In the genomic region with DNA sequence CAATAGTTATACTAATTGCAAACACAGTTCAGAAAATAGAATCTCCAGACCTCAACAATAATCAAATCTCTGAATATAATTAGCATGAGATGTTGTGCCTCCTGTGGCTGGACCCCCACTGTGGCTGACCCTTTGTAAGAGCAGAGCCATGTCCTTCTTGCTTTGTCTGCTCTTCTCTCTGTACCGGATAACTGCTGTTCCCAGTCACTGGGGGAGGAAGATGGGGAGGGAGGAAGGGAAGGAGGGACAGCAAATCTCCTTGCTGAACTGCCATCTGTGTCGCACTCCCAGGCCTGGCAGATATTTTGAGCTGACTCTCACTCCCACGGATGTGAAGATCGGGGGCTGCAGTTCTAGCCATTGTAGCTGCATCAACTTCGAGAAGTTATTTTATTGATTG, we compare ENCODE assay signal across 28 cellular contexts.
"Had no signal": no experiment of that assay in that cellular context is flagged by ENCODE, and none has a peak within 500 bp of the region (broad histone marks: within the 10 kb centered on the region; RNA-seq: fewer than 3 reads in every experiment).

No MANE protein-coding gene starts in this region.

- H3K36me3 Mint-ChIP-seq: activated naive CD4-positive, alpha-beta T cell treated with anti-CD3 and anti-CD28 coated beads, Interleukin-2, amount 50 U/mL, for 24 hours; T-cell had no signal

- H3K4me1 ChIP-seq: body of pancreas, SJSA1 had no signal

- H3K9me3 ChIP-seq: body of pancreas, MG63, SJSA1 had no signal

- H3K4me3 ChIP-seq: body of pancreas, MG63, SJSA1 had no signal

- H3K9me3 Mint-ChIP-seq: activated CD8-positive, alpha-beta T cell treated with anti-CD3 and anti-CD28 coated beads for 36 hours; activated naive CD4-positive, alpha-beta T cell treated with anti-CD3 and anti-CD28 coated beads, Interleukin-2, amount 50 U/mL, for 24 hours; T-cell had no signal

- H3K27ac Mint-ChIP-seq: activated CD8-positive, alpha-beta T cell treated with anti-CD3 and anti-CD28 coated beads for 36 hours; activated naive CD4-positive, alpha-beta T cell treated with anti-CD3 and anti-CD28 coated beads, Interleukin-2, amount 50 U/mL, for 24 hours; T-cell had no signal

- H3K4me3 Mint-ChIP-seq: activated CD8-positive, alpha-beta T cell treated with anti-CD3 and anti-CD28 coated beads for 36 hours; activated naive CD4-positive, alpha-beta T cell treated with anti-CD3 and anti-CD28 coated beads, Interleukin-2, amount 50 U/mL, for 24 hours; T-cell had no signal

- H3K4me1 Mint-ChIP-seq: activated naive CD4-positive, alpha-beta T cell treated with anti-CD3 and anti-CD28 coated beads, Interleukin-2, amount 50 U/mL, for 24 hours; T-cell had no signal

- H3K36me3 ChIP-seq: MG63, SJSA1 had no signal

- DNase-seq: activated CD4-positive, alpha-beta T cell treated with anti-CD3 and anti-CD28 coated beads for 4 hours; activated CD8-positive, alpha-beta memory T cell treated with anti-CD3 and anti-CD28 coated beads, Interleukin-2, amount 50 U/mL, for 4 hours; activated CD8-positive, alpha-beta T cell treated with anti-CD3 and anti-CD28 coated beads for 36 hours; activated naive CD4-positive, alpha-beta T cell; activated T-cell treated with anti-CD3 and anti-CD28 coated beads, Interleukin-2, amount 50 U/mL, for 1 hour; aorta; body of pancreas; central memory CD4-positive, alpha-beta T cell; MG63; NCI-H1105; NCI-H1436 treated with DMSO at 0.1 percent for 48 hours; NCI-H1930; NCI-H2171; NCI-H2227 treated with DMSO at 0.1 percent for 48 hours; NCI-H446 treated with DMSO at 0.1 percent for 48 hours; NCI-H524 treated with DMSO at 0.1 percent for 48 hours; NCI-H774; NK-92 treated with Interleukin-12 subunit alpha and Interleukin-12 subunit beta, amount 100 ng/mL, for 24 hours; OCI-M1; Right ventricle myocardium superior; RPMI8226; T-cell; T-helper 2 cell; T1000 had no signal

- H3K27ac ChIP-seq: body of pancreas, SJSA1 had no signal

- H3K27me3 Mint-ChIP-seq: activated naive CD4-positive, alpha-beta T cell treated with anti-CD3 and anti-CD28 coated beads, Interleukin-2, amount 50 U/mL, for 24 hours had no signal

- H3K27me3 ChIP-seq: body of pancreas, MG63, SJSA1 had no signal

- ATAC-seq: activated CD4-positive, CD25-positive, alpha-beta regulatory T cell treated with anti-CD3 and anti-CD28 coated beads, Interleukin-2, amount 50 U/mL, for 24 hours; activated CD8-positive, alpha-beta T cell treated with anti-CD3 and anti-CD28 coated beads for 36 hours; body of pancreas; Panc1; T-cell had no signal
